ENCODE assay signal across 9 cellular contexts in genomic region chr10:106033065-106033464, GRCh38.
"Had no signal": no experiment of that assay in that cellular context is flagged by ENCODE, and none has a peak within 500 bp of the region (broad histone marks: within the 10 kb centered on the region; RNA-seq: fewer than 3 reads in every experiment).

No MANE protein-coding gene starts in this region.

- DNase-seq: GM23248, GOT3, H7, H9, HCEC 1CT, HFFc6 had no signal

- H3K9ac ChIP-seq: GM23248 had no signal

- H3K27ac ChIP-seq: GM23248 had no signal

- ATAC-seq: GM23338, HCT116 had no signal

- H3K4me1 Mint-ChIP-seq: GM23338, H9 had no signal

- H3K4me2 ChIP-seq: GM23338 had no signal

- H2AFZ ChIP-seq: GM23248, GM23338 had no signal

- H3K9me3 ChIP-seq: HAP-1 had no signal

- H3K4me3 Mint-ChIP-seq: GM23338, H9, HFFc6 had no signal

- H3K36me3 ChIP-seq: HAP-1 had no signal

- H3K27ac Mint-ChIP-seq: GM23338, H9, HFFc6 had no signal

- H3K4me1 ChIP-seq: HAP-1 had no signal

- H3K4me3 ChIP-seq: GM23248, GM23338, HAP-1 had no signal
